In genomic region chr15:41773332-41773728, GRCh38 we compare ENCODE assay signal across 8 cellular contexts. TPM values are rescaled to one million over a fixed set of nuclear protein-coding genes. Genes with fewer than 3 reads are reported as not detected.
DNase-seq lines count a peak whose midpoint lies in the region; ATAC-seq and TF ChIP-seq lines count a peak whose summit lies in the region.

No MANE protein-coding gene starts in this region.

- H3K4me1 Mint-ChIP-seq in activated CD4-positive, alpha-beta T cell treated with anti-CD3 and anti-CD28 coated beads, Interleukin-2, amount 10 ng/mL, durations not matched to agents 7 days and 5 days: peaks cover 52% of the 10 kb centered on the region
- H3K4me1 Mint-ChIP-seq in activated T-helper 2 cell treated with anti-CD3 and anti-CD28 coated beads, Interferon-gamma antibody, Interleukin-2, Interleukin-4, amounts not matched to agents 10 μg/mL and 5 μg/mL and 100 μg/mL, durations not matched to agents 14 hours and 24 hours and 36 hours (ENCODE audit: low read depth): peaks cover 42% of the 10 kb centered on the region

- POLR2A ChIA-PET in activated CD4-positive, alpha-beta T cell treated with anti-CD3 and anti-CD28 coated beads, Interleukin-2, amount 10 ng/mL, durations not matched to agents 7 days and 5 days (lab: Charles Lee): interaction anchor here (0.8 to 1.3 kb wide), 4 partner anchors 18 to 164 kb away, joined by 3 to 4 read pairs (median 3); no protein-coding TSS in a partner anchor

- DNase-seq in activated CD4-positive, alpha-beta T cell treated with anti-CD3 and anti-CD28 coated beads, Interleukin-2, amount 10 ng/mL, durations not matched to agents 7 days and 5 days: no peak
- DNase-seq in activated CD4-positive, alpha-beta T cell treated with anti-CD3 and anti-CD28 coated beads, Interleukin-2, amount 50 U/mL, for 1 hour: no peak
- no peak for DNase-seq in activated T-helper 2 cell treated with anti-CD3 and anti-CD28 coated beads, Interferon-gamma antibody, Interleukin-2, Interleukin-4, amounts not matched to agents 10 μg/mL and 5 μg/mL and 100 μg/mL, durations not matched to agents 14 hours and 24 hours and 36 hours (ENCODE audit: low spot score)
- DNase-seq in left lung (no peak), thyroid gland (no peak), NCI-H526 treated with DMSO at 0.1 percent for 48 hours (lab: John Stamatoyannopoulos, UW) (no peak)

- intact Hi-C loops in activated T-helper 2 cell treated with anti-CD3 and anti-CD28 coated beads, Interferon-gamma antibody, Interleukin-2, Interleukin-4, amounts not matched to agents 10 μg/mL and 5 μg/mL and 100 μg/mL, durations not matched to agents 14 hours and 24 hours and 36 hours (cut with micrococcal nuclease): loop anchor here (2.0 to 5.0 kb wide), 2 partner anchors 216 to 283 kb away; partner anchors contain the start of gene TYRO3
- intact Hi-C loops in left lung (cut with DNase I): loop anchor here in 1 of 2 donors (5.0 kb wide), 1 partner anchor 39 kb away; no protein-coding TSS in a partner anchor
- intact Hi-C loops in thyroid gland (cut with DNase I): loop anchor here (2.0 kb wide), 1 partner anchor 37 kb away; no protein-coding TSS in a partner anchor

- ATAC-seq in left lung (no peak), GM18867 (IDR thresholded peaks at IDR 0.05; ENCODE audit: unreplicated experiment) (no peak), GM19467 (IDR thresholded peaks at IDR 0.05; ENCODE audit: unreplicated experiment) (no peak)

- 47 to 56% methylated on average over 5 of the region's 5 CpGs for WGBS in thyroid gland, 2 donors

- no peaks in the 10 kb centered on the region for H3K36me3 Mint-ChIP-seq in activated CD4-positive, alpha-beta T cell treated with anti-CD3 and anti-CD28 coated beads, Interleukin-2, amount 10 ng/mL, durations not matched to agents 7 days and 5 days (ENCODE audit: low read depth)
- H3K36me3 Mint-ChIP-seq in activated T-helper 2 cell treated with anti-CD3 and anti-CD28 coated beads, Interferon-gamma antibody, Interleukin-2, Interleukin-4, amounts not matched to agents 10 μg/mL and 5 μg/mL and 100 μg/mL, durations not matched to agents 14 hours and 24 hours and 36 hours (ENCODE audit: low read depth): peaks cover 9% of the 10 kb centered on the region

- no peaks in the 10 kb centered on the region for H3K9me3 Mint-ChIP-seq in activated CD4-positive, alpha-beta T cell treated with anti-CD3 and anti-CD28 coated beads, Interleukin-2, amount 10 ng/mL, durations not matched to agents 7 days and 5 days
- H3K9me3 Mint-ChIP-seq in activated T-helper 2 cell treated with anti-CD3 and anti-CD28 coated beads, Interferon-gamma antibody, Interleukin-2, Interleukin-4, amounts not matched to agents 10 μg/mL and 5 μg/mL and 100 μg/mL, durations not matched to agents 14 hours and 24 hours and 36 hours: no peaks in the 10 kb centered on the region

- CTCF ChIA-PET in activated CD4-positive, alpha-beta T cell treated with anti-CD3 and anti-CD28 coated beads, Interleukin-2, amount 10 ng/mL, durations not matched to agents 7 days and 5 days (lab: Charles Lee): interaction anchor here (0.6 to 10.9 kb wide), 39 partner anchors 8 to 598 kb away, joined by 3 to 166 read pairs (median 5); partner anchors contain the start of genes EHD4 and JMJD7

- H3K4me3 Mint-ChIP-seq in activated CD4-positive, alpha-beta T cell treated with anti-CD3 and anti-CD28 coated beads, Interleukin-2, amount 10 ng/mL, durations not matched to agents 7 days and 5 days: peak overlapping the region; percentile 90
- peak overlapping the region; percentile 90 for H3K4me3 Mint-ChIP-seq in activated T-helper 2 cell treated with anti-CD3 and anti-CD28 coated beads, Interferon-gamma antibody, Interleukin-2, Interleukin-4, amounts not matched to agents 10 μg/mL and 5 μg/mL and 100 μg/mL, durations not matched to agents 14 hours and 24 hours and 36 hours (ENCODE audit: low read depth)

- peak overlapping the region; percentile 93 for H3K27ac Mint-ChIP-seq in activated CD4-positive, alpha-beta T cell treated with anti-CD3 and anti-CD28 coated beads, Interleukin-2, amount 10 ng/mL, durations not matched to agents 7 days and 5 days
- H3K27ac Mint-ChIP-seq in activated T-helper 2 cell treated with anti-CD3 and anti-CD28 coated beads, Interferon-gamma antibody, Interleukin-2, Interleukin-4, amounts not matched to agents 10 μg/mL and 5 μg/mL and 100 μg/mL, durations not matched to agents 14 hours and 24 hours and 36 hours: peak overlapping the region; percentile 90

- H3K27me3 ChIP-seq in left lung (no peaks in the 10 kb centered on the region), thyroid gland (no peaks in the 10 kb centered on the region)

- no peak for TF ChIP-seq CTCF in left lung (IDR thresholded peaks at IDR 0.05)
- TF ChIP-seq CTCF in thyroid gland (IDR thresholded peaks at IDR 0.05): no peak

- H3K4me3 ChIP-seq in left lung: peak overlapping the region; percentile 64 to 90
- no peak overlapping the region for H3K4me3 ChIP-seq in thyroid gland (replicated peaks in 1 of 3)

- TF ChIP-seq POLR2A in thyroid gland (IDR thresholded peaks at IDR 0.05): no peak

- H3K4me1 ChIP-seq in left lung (peaks cover 29 to 46% of the 10 kb centered on the region in 2 donors), thyroid gland (peaks cover 34 to 43% of the 10 kb centered on the region in 2 donors)

- H3K9me3 ChIP-seq in left lung (no peaks in the 10 kb centered on the region), thyroid gland (no peaks in the 10 kb centered on the region)

- no peaks in the 10 kb centered on the region for H3K27me3 Mint-ChIP-seq in activated CD4-positive, alpha-beta T cell treated with anti-CD3 and anti-CD28 coated beads, Interleukin-2, amount 10 ng/mL, durations not matched to agents 7 days and 5 days
- H3K27me3 Mint-ChIP-seq in activated T-helper 2 cell treated with anti-CD3 and anti-CD28 coated beads, Interferon-gamma antibody, Interleukin-2, Interleukin-4, amounts not matched to agents 10 μg/mL and 5 μg/mL and 100 μg/mL, durations not matched to agents 14 hours and 24 hours and 36 hours (ENCODE audit: low read depth): no peaks in the 10 kb centered on the region

- peak overlapping the region; percentile 85 to 88 for H3K27ac ChIP-seq in left lung
- H3K27ac ChIP-seq in thyroid gland: peak overlapping the region; percentile 73 to 86 (median 77)

- H3K36me3 ChIP-seq in left lung (no peaks in the 10 kb centered on the region), thyroid gland (no peaks in the 10 kb centered on the region)

RNA-seq across cellular contexts. Expression of gene MAPKBP1, which starts 1.0 kb away (rescaled TPM):
- 10 to 100 TPM; 29.8 to 31.2 TPM for total RNA-seq in activated CD4-positive, alpha-beta T cell treated with anti-CD3 and anti-CD28 coated beads, Interleukin-2, amount 10 ng/mL, durations not matched to agents 7 days and 5 days
- 24.7 and 25.7 TPM in 2 replicates for total RNA-seq in activated T-helper 2 cell treated with anti-CD3 and anti-CD28 coated beads, Interferon-gamma antibody, Interleukin-2, Interleukin-4, amounts not matched to agents 10 μg/mL and 5 μg/mL and 100 μg/mL, durations not matched to agents 14 hours and 24 hours and 36 hours
- total RNA-seq in left lung (10 to 100 TPM; 22.8 to 25.4 TPM), thyroid gland (10 to 100 TPM; 25.4 to 40.5 (median 33.6) TPM)

RNA-seq across cellular contexts. Expression of gene JMJD7, which starts 54.6 kb away (rescaled TPM):
- 10 to 100 TPM; 23.9 to 28.4 TPM for total RNA-seq in activated CD4-positive, alpha-beta T cell treated with anti-CD3 and anti-CD28 coated beads, Interleukin-2, amount 10 ng/mL, durations not matched to agents 7 days and 5 days
- total RNA-seq in activated T-helper 2 cell treated with anti-CD3 and anti-CD28 coated beads, Interferon-gamma antibody, Interleukin-2, Interleukin-4, amounts not matched to agents 10 μg/mL and 5 μg/mL and 100 μg/mL, durations not matched to agents 14 hours and 24 hours and 36 hours: 15.7 and 20.0 TPM in 2 replicates
- 10 to 100 TPM; 19.5 to 26.4 TPM for total RNA-seq in left lung
- 10 to 100 TPM; 18.8 to 36.6 (median 28.3) TPM for total RNA-seq in thyroid gland

Comparison
In these comparisons a context has a peak if more than half of its experiments do, and no peak if none do; other contexts are left out.
1. H3K4me3 ChIP-seq: peak in left lung (2 of 2); none in thyroid gland (0 of 3).